ENCODE assay signal across 10 cellular contexts in the genomic region with DNA sequence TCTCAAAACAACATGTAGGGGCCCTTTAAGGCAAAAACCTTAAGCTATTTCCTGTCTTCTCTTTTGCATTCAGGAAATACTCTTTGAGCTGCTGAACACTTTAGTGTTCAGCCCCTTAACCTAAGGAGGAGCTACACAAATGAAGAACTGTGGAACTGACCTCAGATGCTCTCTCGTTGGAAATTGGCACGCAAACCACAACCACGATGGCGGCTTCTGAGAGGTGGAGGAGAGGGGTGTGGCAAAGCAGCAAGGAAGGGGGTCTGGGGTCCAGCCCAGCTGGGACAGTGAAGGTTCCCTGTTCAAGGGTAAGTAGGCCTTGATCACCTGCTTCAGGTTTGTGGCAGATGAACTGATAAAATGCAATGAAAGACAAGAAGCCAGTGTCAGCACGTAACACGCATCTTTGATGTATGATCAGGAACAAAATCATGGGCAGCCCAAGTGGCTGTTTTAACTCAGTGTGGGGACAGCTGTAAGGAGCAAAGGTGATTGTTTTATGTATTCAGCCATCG.
DNase-seq lines count a peak whose midpoint lies in the region; ATAC-seq and TF ChIP-seq lines count a peak whose summit lies in the region.
"Had no signal": no experiment of that assay in that cellular context is flagged by ENCODE, and none has a peak within 500 bp of the region (broad histone marks: within the 10 kb centered on the region; RNA-seq: fewer than 3 reads in every experiment).

No MANE protein-coding gene starts in this region.

- peaks cover 11% of the 10 kb centered on the region for H3K9me3 ChIP-seq in Loucy (ENCODE audit: insufficient read depth, low read depth, low read length)

- H3K36me3 Mint-ChIP-seq in activated CD4-positive, alpha-beta memory T cell treated with anti-CD3 and anti-CD28 coated beads for 36 hours: peaks cover 14% of the 10 kb centered on the region
- peaks cover 4% of the 10 kb centered on the region for H3K36me3 Mint-ChIP-seq in endothelial cell (ENCODE audit: low read depth, unreplicated experiment)

- H3K27me3 ChIP-seq in Loucy (ENCODE audit: insufficient read depth, low read length, poor library complexity, severe bottlenecking): no peaks in the 10 kb centered on the region

- peak overlapping the region; percentile 62 for H2AFZ ChIP-seq in Loucy (ENCODE audit: low read length)

- peak overlapping the region; percentile 71 for H3K4me3 ChIP-seq in Loucy (ENCODE audit: low read length, poor library complexity, severe bottlenecking)
- H3K4me3 ChIP-seq: K562 had no signal

- peak; percentile 89 for DNase-seq in activated CD4-positive, alpha-beta memory T cell treated with anti-CD3 and anti-CD28 coated beads for 36 hours
- no peak for DNase-seq in endothelial cell (ENCODE audit: low spot score)
- DNase-seq in stimulated activated naive CD8-positive, alpha-beta T cell treated with anti-CD3 and anti-CD28 coated beads, Interleukin-15, Interleukin-2, amounts not matched to agents 100 U/mL and 50 U/mL, for 24 hours: peak; percentile 69
- no peak for DNase-seq in NCI-H774 (lab: John Stamatoyannopoulos, UW)
- DNase-seq in AG08395 (ENCODE audit: low spot score): no peak
- DNase-seq in HuH-7.5 (ENCODE audit: low spot score): no peak
- DNase-seq: foreskin fibroblast had no signal

- ATAC-seq in stimulated activated naive CD8-positive, alpha-beta T cell treated with anti-CD3 and anti-CD28 coated beads, Interleukin-15, Interleukin-2, amounts not matched to agents 100 U/mL and 50 U/mL, for 24 hours: peak; percentile 92
- ATAC-seq: K562, WTC11 had no signal

- POLR2A ChIA-PET in activated CD4-positive, alpha-beta memory T cell treated with anti-CD3 and anti-CD28 coated beads for 36 hours (lab: Charles Lee): interaction anchor here (0.9 to 1.8 kb wide), 6 partner anchors 21 to 291 kb away, joined by 3 to 16 read pairs (median 4); a partner anchor contains a TSS

- peak overlapping the region; percentile 71 for H3K9ac ChIP-seq in Loucy (ENCODE audit: low read depth, low read length, poor library complexity, severe bottlenecking)

- CTCF ChIA-PET in activated CD4-positive, alpha-beta memory T cell treated with anti-CD3 and anti-CD28 coated beads for 36 hours (lab: Charles Lee): interaction anchor here (1.0 to 1.8 kb wide), 5 partner anchors 21 to 347 kb away, joined by 3 to 16 read pairs (median 5); no protein-coding TSS in a partner anchor

- peaks cover 41% of the 10 kb centered on the region for H3K4me1 Mint-ChIP-seq in activated CD4-positive, alpha-beta memory T cell treated with anti-CD3 and anti-CD28 coated beads for 36 hours (ENCODE audit: low read depth)
- H3K4me1 Mint-ChIP-seq in endothelial cell (ENCODE audit: unreplicated experiment): peaks cover 12% of the 10 kb centered on the region

- no peaks in the 10 kb centered on the region; the same call in 1 of the 2 replicates for H3K36me3 ChIP-seq in Loucy (ENCODE audit: insufficient read depth, low read length)

- peak overlapping the region; percentile 86 for H3K4me2 ChIP-seq in Loucy (ENCODE audit: low read depth, low read length, poor library complexity, severe bottlenecking)

- intact Hi-C loops in activated CD4-positive, alpha-beta memory T cell treated with anti-CD3 and anti-CD28 coated beads for 36 hours (cut with micrococcal nuclease): loop anchor here (1.0 to 5.0 kb wide), 6 partner anchors 22 to 291 kb away; a partner anchor contains a TSS

- H3K79me2 ChIP-seq in Loucy (ENCODE audit: insufficient read depth, low read length): peaks cover 31% of the 10 kb centered on the region; the same call in 1 of the 2 replicates

- H4K20me1 ChIP-seq in Loucy (ENCODE audit: insufficient read depth, low read length, poor library complexity, severe bottlenecking): no peaks in the 10 kb centered on the region

- H3K9me3 Mint-ChIP-seq in activated CD4-positive, alpha-beta memory T cell treated with anti-CD3 and anti-CD28 coated beads for 36 hours: peaks cover 20% of the 10 kb centered on the region
- peaks cover 9% of the 10 kb centered on the region for H3K9me3 Mint-ChIP-seq in endothelial cell (ENCODE audit: unreplicated experiment)

- H3K9me2 ChIP-seq in Loucy (replicated peaks; ENCODE audit: low read depth, low read length): no peaks in the 10 kb centered on the region

- H3K27ac Mint-ChIP-seq in activated CD4-positive, alpha-beta memory T cell treated with anti-CD3 and anti-CD28 coated beads for 36 hours: peak overlapping the region; percentile 97
- peak overlapping the region; percentile 79 for H3K27ac Mint-ChIP-seq in endothelial cell (ENCODE audit: unreplicated experiment)
- H3K27ac Mint-ChIP-seq: WTC11 had no signal

- peaks cover 25% of the 10 kb centered on the region for H3K4me1 ChIP-seq in Loucy (ENCODE audit: insufficient read depth, low read length, poor library complexity, severe bottlenecking)

- no peaks in the 10 kb centered on the region for H3K27me3 Mint-ChIP-seq in activated CD4-positive, alpha-beta memory T cell treated with anti-CD3 and anti-CD28 coated beads for 36 hours
- no peaks in the 10 kb centered on the region for H3K27me3 Mint-ChIP-seq in endothelial cell (ENCODE audit: unreplicated experiment)

- H3K4me3 Mint-ChIP-seq in activated CD4-positive, alpha-beta memory T cell treated with anti-CD3 and anti-CD28 coated beads for 36 hours: peak overlapping the region; percentile 83
- no peak overlapping the region for H3K4me3 Mint-ChIP-seq in endothelial cell (ENCODE audit: unreplicated experiment)
- H3K4me3 Mint-ChIP-seq: WTC11 had no signal

- TF ChIP-seq CTCF in Loucy (conservative IDR thresholded peaks at IDR 0.05; ENCODE audit: low read length) (no peak), endothelial cell (IDR thresholded peaks at IDR 0.05; ENCODE audit: unreplicated experiment) (no peak)

- H3F3A ChIP-seq in Loucy (ENCODE audit: low read depth): peaks cover 10% of the 10 kb centered on the region

Comparison
In these comparisons a context has a peak if more than half of its experiments do, and no peak if none do; other contexts are left out.
1. DNase-seq: peak in activated CD4-positive, alpha-beta memory T cell treated with anti-CD3 and anti-CD28 coated beads for 36 hours (single experiment) and stimulated activated naive CD8-positive, alpha-beta T cell treated with anti-CD3 and anti-CD28 coated beads, Interleukin-15, Interleukin-2, amounts not matched to agents 100 U/mL and 50 U/mL, for 24 hours (single experiment); none in endothelial cell (single experiment), NCI-H774 (single experiment), AG08395 (single experiment) and HuH-7.5 (single experiment).